Comparison of ENCODE assay signal across 21 cellular contexts in genomic region chr5:3741372-3741770, GRCh38.
DNase-seq lines count a peak whose midpoint lies in the region; ATAC-seq and TF ChIP-seq lines count a peak whose summit lies in the region.
"Had no signal": no experiment of that assay in that cellular context is flagged by ENCODE, and none has a peak within 500 bp of the region (broad histone marks: within the 10 kb centered on the region; RNA-seq: fewer than 3 reads in every experiment).

No MANE protein-coding gene starts in this region.

- TF ChIP-seq EP300 in suprapubic skin (IDR thresholded peaks at IDR 0.05): no peak

- TF ChIP-seq CTCF in LNCaP clone FGC (IDR thresholded peaks at IDR 0.05; ENCODE audit: control insufficient read depth, extremely low read depth, insufficient read depth) (no peak), VCaP (conservative IDR thresholded peaks at IDR 0.05) (no peak), suprapubic skin (IDR thresholded peaks at IDR 0.05) (no peak)

- no peaks in the 10 kb centered on the region for H3K27me3 ChIP-seq in suprapubic skin
- H3K27me3 ChIP-seq: MG63 had no signal

- DNase-seq in LNCaP clone FGC (ENCODE audit: low read depth) (peak; percentile 96), suprapubic skin (ENCODE audit: low spot score in 2 of 2) (no peak)
- no peak for DNase-seq in activated T-cell treated with anti-CD3 and anti-CD28 coated beads, Interleukin-2, amount 50 U/mL, for 48 hours
- DNase-seq in activated T-helper 1 cell treated with anti-CD3 and anti-CD28 coated beads, Interleukin-12 subunit alpha, Interleukin-12 subunit beta, Interleukin-2, Interleukin-4 antibody, amounts not matched to agents 30 ng/mL and 10 ng/mL and 1 ng/mL, durations not matched to agents 14 hours and 24 hours and 36 hours (ENCODE audit: low spot score): no peak
- no peak for DNase-seq in effector memory CD8-positive, alpha-beta T cell
- DNase-seq: Calu3; CD4-positive, alpha-beta T cell; GM23248; KG1; MG63; NCI-H1092 treated with DMSO at 0.1 percent for 48 hours; NCI-H1694 treated with DMSO at 0.1 percent for 48 hours; NCI-H2171; NCI-H446; NCI-H774; PC-9 had no signal

- H3K4me1 ChIP-seq in suprapubic skin: no peaks in the 10 kb centered on the region

- peak; percentile 69 for ATAC-seq in esophagus mucosa
- ATAC-seq in effector memory CD8-positive, alpha-beta T cell (replicated peaks): no peak
- ATAC-seq: HCT116, HepG2 had no signal

- H3K36me3 ChIP-seq in suprapubic skin: no peaks in the 10 kb centered on the region
- H3K36me3 ChIP-seq: MG63 had no signal

- H3K4me3 ChIP-seq in LNCaP clone FGC (ENCODE audit: low read depth, low read length) (no peak overlapping the region), suprapubic skin (no peak overlapping the region)
- H3K4me3 ChIP-seq: GM23248, MG63, PC-9 had no signal

- no peak for TF ChIP-seq POLR2A in suprapubic skin (IDR thresholded peaks at IDR 0.05)

- 70% methylated on average over 8 of the region's 8 CpGs for WGBS in suprapubic skin

- H3K9me3 ChIP-seq in suprapubic skin: no peaks in the 10 kb centered on the region
- H3K9me3 ChIP-seq: MG63 had no signal

- peaks cover 7% of the 10 kb centered on the region for H3K9me3 Mint-ChIP-seq in activated T-helper 1 cell treated with anti-CD3 and anti-CD28 coated beads, Interleukin-12 subunit alpha, Interleukin-12 subunit beta, Interleukin-2, Interleukin-4 antibody, amounts not matched to agents 30 ng/mL and 10 ng/mL and 1 ng/mL, durations not matched to agents 14 hours and 24 hours and 36 hours
- H3K9me3 Mint-ChIP-seq in effector memory CD8-positive, alpha-beta T cell: peaks cover 5 to 28% of the 10 kb centered on the region in 2 donors

- H3K27ac ChIP-seq in VCaP: peak overlapping the region; percentile 82
- H3K27ac ChIP-seq in suprapubic skin: peak overlapping the region; percentile 48
- H3K27ac ChIP-seq: GM23248, PC-9 had no signal

- H3K4me3 Mint-ChIP-seq in activated T-helper 1 cell treated with anti-CD3 and anti-CD28 coated beads, Interleukin-12 subunit alpha, Interleukin-12 subunit beta, Interleukin-2, Interleukin-4 antibody, amounts not matched to agents 30 ng/mL and 10 ng/mL and 1 ng/mL, durations not matched to agents 14 hours and 24 hours and 36 hours: no peak overlapping the region
- no peak overlapping the region for H3K4me3 Mint-ChIP-seq in effector memory CD8-positive, alpha-beta T cell
- H3K4me3 Mint-ChIP-seq: B cell; CD4-positive, alpha-beta T cell had no signal

- intact Hi-C loops in activated T-helper 1 cell treated with anti-CD3 and anti-CD28 coated beads, Interleukin-12 subunit alpha, Interleukin-12 subunit beta, Interleukin-2, Interleukin-4 antibody, amounts not matched to agents 30 ng/mL and 10 ng/mL and 1 ng/mL, durations not matched to agents 14 hours and 24 hours and 36 hours (cut with micrococcal nuclease): no loop called here

- no peak overlapping the region for H3K27ac Mint-ChIP-seq in activated T-helper 1 cell treated with anti-CD3 and anti-CD28 coated beads, Interleukin-12 subunit alpha, Interleukin-12 subunit beta, Interleukin-2, Interleukin-4 antibody, amounts not matched to agents 30 ng/mL and 10 ng/mL and 1 ng/mL, durations not matched to agents 14 hours and 24 hours and 36 hours
- H3K27ac Mint-ChIP-seq in effector memory CD8-positive, alpha-beta T cell: no peak overlapping the region
- H3K27ac Mint-ChIP-seq: B cell; CD4-positive, alpha-beta T cell had no signal

- no peaks in the 10 kb centered on the region for H3K27me3 Mint-ChIP-seq in activated T-helper 1 cell treated with anti-CD3 and anti-CD28 coated beads, Interleukin-12 subunit alpha, Interleukin-12 subunit beta, Interleukin-2, Interleukin-4 antibody, amounts not matched to agents 30 ng/mL and 10 ng/mL and 1 ng/mL, durations not matched to agents 14 hours and 24 hours and 36 hours (ENCODE audit: insufficient read depth)
- H3K27me3 Mint-ChIP-seq in effector memory CD8-positive, alpha-beta T cell: no peaks in the 10 kb centered on the region
- H3K27me3 Mint-ChIP-seq: B cell; CD4-positive, alpha-beta T cell had no signal

- H3K4me1 Mint-ChIP-seq in activated T-helper 1 cell treated with anti-CD3 and anti-CD28 coated beads, Interleukin-12 subunit alpha, Interleukin-12 subunit beta, Interleukin-2, Interleukin-4 antibody, amounts not matched to agents 30 ng/mL and 10 ng/mL and 1 ng/mL, durations not matched to agents 14 hours and 24 hours and 36 hours (ENCODE audit: low read depth): no peaks in the 10 kb centered on the region
- no peaks in the 10 kb centered on the region for H3K4me1 Mint-ChIP-seq in effector memory CD8-positive, alpha-beta T cell (ENCODE audit: low read depth in 2 of 2)
- H3K4me1 Mint-ChIP-seq: B cell had no signal

- H3K36me3 Mint-ChIP-seq in activated T-helper 1 cell treated with anti-CD3 and anti-CD28 coated beads, Interleukin-12 subunit alpha, Interleukin-12 subunit beta, Interleukin-2, Interleukin-4 antibody, amounts not matched to agents 30 ng/mL and 10 ng/mL and 1 ng/mL, durations not matched to agents 14 hours and 24 hours and 36 hours (ENCODE audit: low read depth): no peaks in the 10 kb centered on the region
- no peaks in the 10 kb centered on the region for H3K36me3 Mint-ChIP-seq in effector memory CD8-positive, alpha-beta T cell (ENCODE audit: insufficient read depth)
